Comparison of ENCODE assay signal across 10 cellular contexts in the genomic region with DNA sequence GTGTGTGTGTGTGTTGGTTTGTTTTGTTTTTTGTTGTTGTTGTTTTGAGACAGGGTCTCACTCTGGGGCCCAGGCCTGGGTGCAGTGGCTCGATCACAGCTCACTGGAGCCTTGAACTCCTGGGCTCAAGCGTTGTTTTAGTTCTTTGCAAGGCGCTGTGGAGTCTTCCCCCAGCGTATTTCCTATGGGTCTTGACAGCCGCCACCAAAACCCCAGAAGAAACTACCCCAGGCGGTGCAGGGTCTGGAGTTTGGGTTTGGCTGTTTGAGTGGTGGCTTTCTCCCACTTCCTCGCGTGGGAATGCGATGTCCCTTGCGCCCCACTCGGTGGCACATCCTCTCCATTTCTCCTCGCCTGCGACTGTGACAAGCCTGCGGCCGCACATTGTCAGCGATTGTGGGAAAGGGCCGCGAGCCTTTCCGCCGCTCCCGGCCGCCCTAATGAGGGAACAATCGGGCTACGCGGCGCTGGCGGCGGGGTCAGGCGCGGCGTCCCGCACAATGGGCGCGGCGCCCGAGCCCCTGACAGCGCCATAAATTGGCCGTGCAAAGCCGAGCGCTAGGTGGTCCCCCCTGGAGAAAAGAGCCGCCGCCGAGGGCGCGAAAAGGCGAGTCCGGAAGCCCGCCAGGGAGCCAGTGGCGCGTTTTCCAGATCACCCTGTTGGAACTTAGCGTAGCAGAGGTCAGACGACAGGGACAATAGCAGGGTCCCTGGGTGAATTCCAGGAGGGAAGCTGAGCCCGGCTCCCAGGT.
A peak's percentile ranks its signal among the peaks of the same experiment; 100 is the strongest.
DNase-seq lines count a peak whose midpoint lies in the region; ATAC-seq and TF ChIP-seq lines count a peak whose summit lies in the region.
"Had no signal": no experiment of that assay in that cellular context is flagged by ENCODE, and none has a peak within 500 bp of the region (broad histone marks: within the 10 kb centered on the region; RNA-seq: fewer than 3 reads in every experiment).

No MANE protein-coding gene starts in this region.

- no peak for TF ChIP-seq CTCF in chondrocyte (IDR thresholded peaks at IDR 0.05)

- no peaks in the 10 kb centered on the region for H3K36me3 ChIP-seq in H7 (replicated peaks; ENCODE audit: control insufficient read depth, insufficient read depth, low read length)
- H3K36me3 ChIP-seq: prostate gland had no signal

- peak; percentile 64 for DNase-seq in H7
- DNase-seq in chondrocyte (ENCODE audit: low spot score), result no peak
- DNase-seq in nucleus accumbens (lab: John Stamatoyannopoulos, UW), result peak in 34 of 56 donors; percentile 7 to 62 (median 28)
- no peak for DNase-seq in SIG-M5 (lab: John Stamatoyannopoulos, UW)
- no peak for DNase-seq in GM19240 (ENCODE audit: insufficient read length, low spot score)
- no peak for DNase-seq in NCI-H1048 (lab: John Stamatoyannopoulos, UW)
- no peak for DNase-seq in naive thymus-derived CD8-positive, alpha-beta T cell
- DNase-seq: NCI-H1694 had no signal

- peaks cover 7% of the 10 kb centered on the region for H3K27me3 Mint-ChIP-seq in chondrocyte (ENCODE audit: low read depth)
- H3K27me3 Mint-ChIP-seq in naive thymus-derived CD8-positive, alpha-beta T cell, result peaks cover 12 to 47% (median 30%) of the 10 kb centered on the region in 5 donors

- H3K4me3 ChIP-seq in H7 (ENCODE audit: insufficient read depth, low read depth, low read length) (peak overlapping the region; percentile 36), iPS-18c (ENCODE audit: insufficient read depth, low read depth, low read length) (peak overlapping the region; percentile 47; the same call in 1 of the 2 replicates)
- H3K4me3 ChIP-seq: prostate gland had no signal

- H3K27ac Mint-ChIP-seq in chondrocyte (ENCODE audit: unreplicated experiment), result no peak overlapping the region
- no peak overlapping the region for H3K27ac Mint-ChIP-seq in naive thymus-derived CD8-positive, alpha-beta T cell

- no peaks in the 10 kb centered on the region for H3K9me3 ChIP-seq in iPS-18c (ENCODE audit: control insufficient read depth, insufficient read depth, low read length)
- H3K9me3 ChIP-seq: prostate gland had no signal

- H3K4me3 Mint-ChIP-seq in chondrocyte (ENCODE audit: unreplicated experiment), result peak overlapping the region; percentile 58
- peak overlapping the region in 2 of 10 donors; percentile 3 to 32 for H3K4me3 Mint-ChIP-seq in naive thymus-derived CD8-positive, alpha-beta T cell

- peaks cover 11% of the 10 kb centered on the region for H3K4me1 Mint-ChIP-seq in chondrocyte (ENCODE audit: low read depth)
- H3K4me1 Mint-ChIP-seq in naive thymus-derived CD8-positive, alpha-beta T cell, result peaks cover 4 to 11% (median 10%) of the 10 kb centered on the region in 4 donors

- no peaks in the 10 kb centered on the region for H3K9me3 Mint-ChIP-seq in chondrocyte (ENCODE audit: low read depth)
- peaks cover 0 to 3% (median 0%) of the 10 kb centered on the region in 9 donors for H3K9me3 Mint-ChIP-seq in naive thymus-derived CD8-positive, alpha-beta T cell

- no peak for ATAC-seq in naive thymus-derived CD8-positive, alpha-beta T cell

- POLR2A ChIA-PET in naive thymus-derived CD8-positive, alpha-beta T cell (lab: Charles Lee), result no interaction called here

- H3K36me3 Mint-ChIP-seq in chondrocyte (ENCODE audit: low read depth), result peaks cover 1% of the 10 kb centered on the region
- H3K36me3 Mint-ChIP-seq in naive thymus-derived CD8-positive, alpha-beta T cell, result no peaks in the 10 kb centered on the region

- H3K27me3 ChIP-seq in H7 (ENCODE audit: control insufficient read depth, insufficient read depth, low read length), result peaks cover 25% of the 10 kb centered on the region

Comparison
In these comparisons a context has a peak if more than half of its experiments do, and no peak if none do; other contexts are left out.
1. DNase-seq: peak in H7 (single experiment) and nucleus accumbens (34 of 56); none in chondrocyte (single experiment), SIG-M5 (single experiment), GM19240 (single experiment), NCI-H1048 (single experiment) and naive thymus-derived CD8-positive, alpha-beta T cell (0 of 10).